8 cellular contexts compared by ENCODE assay signal in the genomic region with DNA sequence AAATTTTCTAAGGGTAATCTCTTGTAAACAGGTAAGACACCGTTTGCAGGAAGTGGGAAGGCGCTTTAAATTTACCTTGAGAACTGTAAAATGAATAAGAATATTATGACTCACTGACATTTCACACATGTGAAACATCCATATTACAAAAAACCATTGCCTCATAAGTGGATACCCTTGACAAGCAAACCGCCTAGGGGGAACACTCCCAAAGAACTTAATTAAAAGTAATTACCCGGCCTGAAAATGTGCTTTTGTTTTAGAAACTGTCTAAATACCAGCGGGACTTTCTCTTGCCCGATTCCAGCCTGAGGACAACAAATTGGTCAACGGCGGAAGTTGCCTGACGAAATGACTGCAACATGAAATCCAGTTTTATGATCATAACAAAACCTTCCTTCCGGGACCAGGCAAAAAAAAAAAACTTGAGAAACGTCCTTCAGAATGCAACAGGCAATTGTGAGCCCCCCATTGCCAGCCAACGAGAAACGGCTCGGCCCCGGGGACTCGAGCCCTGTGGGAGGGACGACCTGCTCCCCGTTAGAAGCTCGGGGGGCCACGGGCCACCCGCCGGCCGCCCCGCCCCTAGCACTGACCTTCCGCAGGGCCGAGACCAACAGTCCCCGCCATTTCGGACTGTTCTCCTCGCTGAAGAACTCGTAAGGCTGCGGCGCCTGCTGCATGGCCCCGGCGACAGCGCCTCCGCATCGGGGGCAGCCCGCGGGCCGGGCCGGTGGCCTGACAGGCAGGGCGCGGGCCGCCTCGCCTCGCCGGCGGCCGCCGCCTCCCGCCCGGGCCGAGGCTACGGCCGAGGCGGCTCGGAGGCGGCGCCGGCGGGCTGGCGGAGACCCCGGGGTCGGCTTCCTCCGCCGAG. TPM values are rescaled to one million over a fixed set of nuclear protein-coding genes. Genes with fewer than 3 reads are reported as not detected.
A peak's percentile ranks its signal among the peaks of the same experiment; 100 is the strongest.
DNase-seq lines count a peak whose midpoint lies in the region; ATAC-seq and FAIRE-seq lines count a peak whose summit lies in the region.

No MANE protein-coding gene starts in this region.

- no peak overlapping the region for H3K14ac ChIP-seq in neuronal stem cell (ENCODE audit: low read length)

- H2BK12ac ChIP-seq in neuronal stem cell (ENCODE audit: low read length): no peak overlapping the region

- peak overlapping the region; percentile 81 for H2BK15ac ChIP-seq in neuronal stem cell (ENCODE audit: low read length)

- peak; percentile 38 for ATAC-seq in GM19397 (IDR thresholded peaks at IDR 0.05; ENCODE audit: unreplicated experiment)
- peak; percentile 19 for ATAC-seq in HG03469 (IDR thresholded peaks at IDR 0.05; ENCODE audit: unreplicated experiment)

- H3K23ac ChIP-seq in neuronal stem cell (ENCODE audit: low read depth, low read length, poor library complexity): peak overlapping the region; percentile 100

- peak overlapping the region; percentile 97 for H2BK5ac ChIP-seq in neuronal stem cell (ENCODE audit: low read length)

- H3K4me1 ChIP-seq in CD4-positive, alpha-beta memory T cell (ENCODE audit: insufficient read depth, low read length): peaks cover 56% of the 10 kb centered on the region
- H3K4me1 ChIP-seq in neuronal stem cell (ENCODE audit: control insufficient read depth in 2 of 2, insufficient read depth in 1 of 2, low read depth in 1 of 2, low read length in 2 of 2): peaks cover 2 to 4% of the 10 kb centered on the region in 2 donors

- CTCF ChIA-PET in CD4-positive, alpha-beta memory T cell (lab: Charles Lee; ENCODE audit: partially characterized antibody): no interaction called here
- CTCF ChIA-PET in activated naive CD4-positive, alpha-beta T cell treated with anti-CD3 and anti-CD28 coated beads for 36 hours (lab: Charles Lee): interaction anchor here (0.6 to 0.7 kb wide), 3 partner anchors 71 to 379 kb away, joined by 3 read pairs; no protein-coding TSS in a partner anchor

- no peak overlapping the region for H2BK120ac ChIP-seq in neuronal stem cell (ENCODE audit: low read depth, low read length)

- H3K27ac Mint-ChIP-seq in CD4-positive, alpha-beta memory T cell: peak overlapping the region; percentile 89 to 98 (median 95)
- H3K27ac Mint-ChIP-seq in activated naive CD4-positive, alpha-beta T cell treated with anti-CD3 and anti-CD28 coated beads for 36 hours: peak overlapping the region; percentile 87

- H3K9me3 Mint-ChIP-seq in CD4-positive, alpha-beta memory T cell: peaks cover 0 to 2% (median 0%) of the 10 kb centered on the region in 8 donors
- peaks cover 6% of the 10 kb centered on the region for H3K9me3 Mint-ChIP-seq in activated naive CD4-positive, alpha-beta T cell treated with anti-CD3 and anti-CD28 coated beads for 36 hours

- H3K79me1 ChIP-seq in neuronal stem cell (ENCODE audit: low read depth, low read length): peaks cover 2% of the 10 kb centered on the region

- H3K36me3 ChIP-seq in CD4-positive, alpha-beta memory T cell (ENCODE audit: insufficient read depth, low read length): no peaks in the 10 kb centered on the region
- H3K36me3 ChIP-seq in neuronal stem cell (replicated peaks in 1 of 2; ENCODE audit: control insufficient read depth in 2 of 2, insufficient read depth in 2 of 2, low read length in 2 of 2): no peaks in the 10 kb centered on the region

- H3K27me3 Mint-ChIP-seq in CD4-positive, alpha-beta memory T cell: no peaks in the 10 kb centered on the region
- H3K27me3 Mint-ChIP-seq in activated naive CD4-positive, alpha-beta T cell treated with anti-CD3 and anti-CD28 coated beads for 36 hours (ENCODE audit: low read depth): no peaks in the 10 kb centered on the region

- no peaks in the 10 kb centered on the region for H3K27me3 ChIP-seq in CD4-positive, alpha-beta memory T cell (ENCODE audit: insufficient read depth, low read length)
- no peaks in the 10 kb centered on the region for H3K27me3 ChIP-seq in neuronal stem cell (ENCODE audit: control insufficient read depth in 3 of 3, insufficient read depth in 3 of 3, low read depth in 1 of 3, low read length in 3 of 3)

- no peak overlapping the region for H2AK5ac ChIP-seq in neuronal stem cell (ENCODE audit: low read depth, low read length)

- peaks cover 0 to 9% of the 10 kb centered on the region in 2 donors for H3K36me3 Mint-ChIP-seq in CD4-positive, alpha-beta memory T cell
- H3K36me3 Mint-ChIP-seq in activated naive CD4-positive, alpha-beta T cell treated with anti-CD3 and anti-CD28 coated beads for 36 hours (ENCODE audit: low read depth): peaks cover 5% of the 10 kb centered on the region

- H3K4me1 Mint-ChIP-seq in CD4-positive, alpha-beta memory T cell: peaks cover 35 to 65% (median 47%) of the 10 kb centered on the region in 4 donors
- H3K4me1 Mint-ChIP-seq in activated naive CD4-positive, alpha-beta T cell treated with anti-CD3 and anti-CD28 coated beads for 36 hours (ENCODE audit: low read depth): peaks cover 41% of the 10 kb centered on the region

- H2AFZ ChIP-seq in neuronal stem cell (ENCODE audit: low read length): peak overlapping the region; percentile 96

- H3K18ac ChIP-seq in neuronal stem cell (ENCODE audit: low read length): peak overlapping the region; percentile 98

- no CpG with 5 or more reads among the region's 66 CpGs for WGBS in neuronal stem cell (ENCODE audit: extremely low coverage in 2 of 2, insufficient read length in 2 of 2, insufficient replicate concordance in 1 of 2), 2 donors

- no peak overlapping the region for H3K4ac ChIP-seq in neuronal stem cell (ENCODE audit: low read length)

- H3K27ac ChIP-seq in CD4-positive, alpha-beta memory T cell (ENCODE audit: low read depth, low read length): peak overlapping the region; percentile 81
- H3K27ac ChIP-seq in neuronal stem cell (replicated peaks; ENCODE audit: low read length): peak overlapping the region; percentile 99

- H3K9me3 ChIP-seq in CD4-positive, alpha-beta memory T cell (ENCODE audit: control insufficient read depth in 1 of 2, low read length in 2 of 2): no peaks in the 10 kb centered on the region
- H3K9me3 ChIP-seq in neuronal stem cell (replicated peaks in 1 of 2; ENCODE audit: control insufficient read depth in 2 of 2, insufficient read depth in 1 of 2, low read depth in 1 of 2, low read length in 2 of 2): peaks cover 0 to 13% of the 10 kb centered on the region in 2 donors

- peak overlapping the region; percentile 90 for H3K9ac ChIP-seq in neuronal stem cell (ENCODE audit: low read depth, low read length, poor library complexity)

- POLR2A ChIA-PET in CD4-positive, alpha-beta memory T cell (lab: Charles Lee; ENCODE audit: partially characterized antibody): interaction anchor here (0.8 to 1.6 kb wide), 15 partner anchors 10 to 644 kb away, joined by 3 to 15 read pairs (median 4); partner anchors contain the start of genes ARF6, DMAC2L, KLHDC2 and L2HGDH

- H3K4me3 Mint-ChIP-seq in CD4-positive, alpha-beta memory T cell: peak overlapping the region; percentile 86 to 97 (median 90)
- peak overlapping the region; percentile 76 for H3K4me3 Mint-ChIP-seq in activated naive CD4-positive, alpha-beta T cell treated with anti-CD3 and anti-CD28 coated beads for 36 hours

- peak overlapping the region; percentile 12 to 71 for H3K4me3 ChIP-seq in CD4-positive, alpha-beta memory T cell (ENCODE audit: low read length in 2 of 2)
- peak overlapping the region; percentile 56 to 98 for H3K4me3 ChIP-seq in neuronal stem cell (ENCODE audit: low read length in 2 of 2)

- DNase-seq in CD4-positive, alpha-beta memory T cell: peak; percentile 50 to 67 (median 53)
- DNase-seq in RPMI7951 (ENCODE audit: low read depth) (peak; percentile 52), frontal cortex (ENCODE audit: low spot score in 2 of 2) (peak; percentile 32 to 51), neuronal stem cell (ENCODE audit: low spot score) (no peak), ureter (ENCODE audit: low spot score) (peak; percentile 65)
- DNase-seq in activated naive CD4-positive, alpha-beta T cell treated with anti-CD3 and anti-CD28 coated beads for 36 hours: peak; percentile 75

- no peak overlapping the region for H4K8ac ChIP-seq in neuronal stem cell (ENCODE audit: low read depth, low read length)

- intact Hi-C loops in CD4-positive, alpha-beta memory T cell (cut with micrococcal nuclease): loop anchor here (1.0 to 5.0 kb wide), 8 partner anchors 16 to 644 kb away; partner anchors contain the start of genes DMAC2L, L2HGDH, MAP4K5 and MGAT2
- intact Hi-C loops in activated naive CD4-positive, alpha-beta T cell treated with anti-CD3 and anti-CD28 coated beads for 36 hours (cut with micrococcal nuclease): loop anchor here (1.0 to 10.0 kb wide), 24 partner anchors 81 to 1421 kb away; partner anchors contain the start of genes DMAC2L, DNAAF2, FRMD6 and KLHDC2

- FAIRE-seq in frontal cortex (lab: Jason Lieb, UNC): no peak

- peak overlapping the region; percentile 12 for H4K91ac ChIP-seq in neuronal stem cell (ENCODE audit: low read depth, low read length, poor library complexity)

- H3K4me2 ChIP-seq in neuronal stem cell (ENCODE audit: insufficient read depth, low read length, poor library complexity, severe bottlenecking): peak overlapping the region; percentile 63

RNA-seq across cellular contexts. Expression of gene SOS2, which starts 0.5 kb away (rescaled TPM):
- total RNA-seq in CD4-positive, alpha-beta memory T cell: 10 to 100 TPM; 42.1 to 43.4 TPM
- 10 to 100 TPM in 1 of 2 donors, 1 to 10 TPM in 1; 7.4 to 17.3 TPM for polyA plus RNA-seq in CD4-positive, alpha-beta memory T cell
- 19.3 and 21.6 TPM in 2 replicates for total RNA-seq in RPMI7951 (2014; rRNA removed; shearing (Covaris generic))
- 10 to 100 TPM; 20.3 to 22.1 TPM for total RNA-seq in activated naive CD4-positive, alpha-beta T cell treated with anti-CD3 and anti-CD28 coated beads for 36 hours
- total RNA-seq in frontal cortex (81.9 TPM), ureter (38.0 TPM)
- polyA plus RNA-seq in neuronal stem cell (2013, experiment 1 of 2): 10.6 TPM
- 10.1 TPM for polyA plus RNA-seq in neuronal stem cell (2013, experiment 2 of 2)
